Comparison of ENCODE assay signal across 9 cellular contexts in the genomic region with DNA sequence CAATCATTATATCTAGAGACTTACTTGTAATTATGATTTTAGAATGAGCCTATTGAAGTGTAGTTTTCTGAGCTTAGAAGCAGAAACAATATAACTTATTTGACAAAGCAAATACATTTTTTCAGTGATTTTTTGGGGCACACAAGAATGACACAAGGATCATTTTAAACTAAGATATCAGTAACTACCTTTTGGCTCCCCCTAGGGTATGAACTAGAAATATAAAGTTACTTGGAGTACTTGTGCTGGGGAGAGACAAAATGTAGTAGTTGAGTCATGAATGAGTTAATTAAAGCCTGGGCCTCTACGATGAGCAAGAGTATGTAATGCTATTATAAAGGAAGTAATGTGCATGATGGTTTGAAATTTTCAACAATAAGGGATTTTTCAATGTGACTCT.
DNase-seq lines count a peak whose midpoint lies in the region; ATAC-seq and TF ChIP-seq lines count a peak whose summit lies in the region.
"Had no signal": no experiment of that assay in that cellular context is flagged by ENCODE, and none has a peak within 500 bp of the region (broad histone marks: within the 10 kb centered on the region; RNA-seq: fewer than 3 reads in every experiment).

No MANE protein-coding gene starts in this region.

- H3K27me3 Mint-ChIP-seq in Caco-2 (ENCODE audit: insufficient read depth, unreplicated experiment) = no peaks in the 10 kb centered on the region

- CTCF ChIA-PET in Caco-2 (lab: Charles Lee) (no interaction called here), HCT116 (lab: Charles Lee) (no interaction called here), PC-9 (lab: Charles Lee) (interaction anchor here (0.6 kb wide), 1 partner anchor 508 kb away, joined by 4 read pairs; no protein-coding TSS in a partner anchor)

- ATAC-seq in HCT116 = peak; percentile 47; the same call in 1 of the 2 replicates
- ATAC-seq in GM19455 (IDR thresholded peaks at IDR 0.05; ENCODE audit: unreplicated experiment) = no peak
- ATAC-seq in gastroesophageal sphincter = no peak
- ATAC-seq in esophagus mucosa = no peak
- no peak for ATAC-seq in psoas muscle

- no peaks in the 10 kb centered on the region for H3K36me3 Mint-ChIP-seq in Caco-2 (ENCODE audit: insufficient read depth, unreplicated experiment)

- intact Hi-C loops in Caco-2 (cut with micrococcal nuclease; ENCODE audit: unreplicated experiment) (no loop called here), HCT116 (cut with micrococcal nuclease) (no loop called here), PC-9 (cut with micrococcal nuclease; ENCODE audit: unreplicated experiment) (no loop called here), psoas muscle (cut with DNase I) (loop anchor here in 1 of 2 donors (2.0 kb wide), 1 partner anchor 58 kb away; no protein-coding TSS in a partner anchor)

- H3K27me3 ChIP-seq in Caco-2 (replicated peaks; ENCODE audit: control insufficient read depth, insufficient read depth, low read length) (no peaks in the 10 kb centered on the region), HCT116 (ENCODE audit: insufficient read depth, low read length) (no peaks in the 10 kb centered on the region), PC-9 (ENCODE audit: insufficient read depth, low read depth) (no peaks in the 10 kb centered on the region), gastroesophageal sphincter (no peaks in the 10 kb centered on the region), psoas muscle (ENCODE audit: insufficient read depth in 3 of 3, low read length in 2 of 3) (no peaks in the 10 kb centered on the region)

- POLR2A ChIA-PET in Caco-2 (lab: Charles Lee) = no interaction called here
- POLR2A ChIA-PET in HCT116 (lab: Charles Lee) = no interaction called here
- POLR2A ChIA-PET in PC-9 (lab: Charles Lee; ENCODE audit: unreplicated experiment) = no interaction called here

- TF ChIP-seq EP300 in gastroesophageal sphincter (IDR thresholded peaks at IDR 0.05) = no peak

- H3K4me3 Mint-ChIP-seq in Caco-2 (ENCODE audit: unreplicated experiment) = no peak overlapping the region

- no peak overlapping the region for H3K27ac Mint-ChIP-seq in Caco-2 (ENCODE audit: unreplicated experiment)

- H3K79me2 ChIP-seq in HCT116 (ENCODE audit: insufficient read depth, low read length) (no peaks in the 10 kb centered on the region), PC-9 (ENCODE audit: low read depth) (no peaks in the 10 kb centered on the region)

- H3K9me2 ChIP-seq in HCT116 (ENCODE audit: insufficient read depth) = no peaks in the 10 kb centered on the region
- no peaks in the 10 kb centered on the region for H3K9me2 ChIP-seq in PC-9 (ENCODE audit: insufficient read depth)

- H3K36me3 ChIP-seq in Caco-2 (ENCODE audit: control insufficient read depth, insufficient read depth, low read length) (no peaks in the 10 kb centered on the region), HCT116 (ENCODE audit: control insufficient read depth in 1 of 2, insufficient read depth in 2 of 2, low read length in 2 of 2) (no peaks in the 10 kb centered on the region), PC-9 (ENCODE audit: low read depth) (no peaks in the 10 kb centered on the region), gastroesophageal sphincter (no peaks in the 10 kb centered on the region), psoas muscle (ENCODE audit: insufficient read depth in 1 of 2, low read depth in 1 of 2) (no peaks in the 10 kb centered on the region)

- BruUV-seq in Caco-2 (replicated peaks; lab: Mats Ljungman, UMichigan) = no TSS peak
- BruUV-seq in HCT116 (replicated peaks; lab: Mats Ljungman, UMichigan) = no TSS peak
- BruUV-seq in PC-9 (replicated peaks; lab: Mats Ljungman, UMichigan) = no TSS peak

- DNase-seq in Caco-2 = peak in 1 of 2 experiments; percentile 9
- peak; percentile 12 for DNase-seq in HCT116 (ENCODE audit: low read depth, low spot score)
- DNase-seq in PC-9 = no peak
- peak; percentile 42 for DNase-seq in glomerular visceral epithelial cell (ENCODE audit: extremely low spot score)
- DNase-seq in psoas muscle = no peak
- DNase-seq: NCI-H2107 had no signal

- no peaks in the 10 kb centered on the region for H3F3A ChIP-seq in PC-9 (ENCODE audit: insufficient read depth, low read depth)

- H2AFZ ChIP-seq in HCT116 (ENCODE audit: low read depth, low read length, poor library complexity, severe bottlenecking) (no peak overlapping the region), PC-9 (no peak overlapping the region)

- TF ChIP-seq CTCF in Caco-2 (IDR thresholded peaks at IDR 0.05; ENCODE audit: insufficient read depth in 1 of 2, low read depth in 1 of 2, low read length in 1 of 2, severe bottlenecking in 1 of 2, unreplicated experiment in 1 of 2) = peak; percentile 38 to 45
- peak; percentile 8 to 44 (median 26); a peak in 3 of 6 replicates for TF ChIP-seq CTCF in HCT116 (IDR thresholded peaks at IDR 0.05 in 2 of 3, conservative IDR thresholded peaks at IDR 0.05 in 1 of 3; ENCODE audit: borderline replicate concordance in 1 of 3, insufficient read depth in 1 of 3, low read depth in 2 of 3, low read length in 2 of 3)
- peak; percentile 47 for TF ChIP-seq CTCF in PC-9 (conservative IDR thresholded peaks at IDR 0.05)
- no peak for TF ChIP-seq CTCF in gastroesophageal sphincter (IDR thresholded peaks at IDR 0.05)
- TF ChIP-seq CTCF in psoas muscle (IDR thresholded peaks at IDR 0.05) = no peak

- TF ChIP-seq POLR2A in HCT116 (IDR thresholded peaks at IDR 0.05; ENCODE audit: borderline replicate concordance, extremely low read depth, insufficient read depth, insufficient read length) = no peak
- TF ChIP-seq POLR2A in gastroesophageal sphincter (IDR thresholded peaks at IDR 0.05) = no peak

- H3K4me3 ChIP-seq in Caco-2 (ENCODE audit: low read depth, low read length) (no peak overlapping the region), HCT116 (replicated peaks in 1 of 2; ENCODE audit: low read depth in 1 of 2, low read length in 2 of 2) (no peak overlapping the region), PC-9 (no peak overlapping the region), gastroesophageal sphincter (no peak overlapping the region), psoas muscle (no peak overlapping the region)

- H3K9me3 ChIP-seq in Caco-2 (no peaks in the 10 kb centered on the region), HCT116 (ENCODE audit: control insufficient read depth in 1 of 2, insufficient read depth in 1 of 2, low read depth in 1 of 2, low read length in 2 of 2) (no peaks in the 10 kb centered on the region), PC-9 (ENCODE audit: insufficient read depth, low read depth) (no peaks in the 10 kb centered on the region), gastroesophageal sphincter (no peaks in the 10 kb centered on the region), psoas muscle (no peaks in the 10 kb centered on the region)

- H3K4me1 Mint-ChIP-seq in Caco-2 (ENCODE audit: low read depth, unreplicated experiment) = peaks cover 9% of the 10 kb centered on the region

- no peaks in the 10 kb centered on the region for H3K9me3 Mint-ChIP-seq in Caco-2 (ENCODE audit: unreplicated experiment)

- H3K4me2 ChIP-seq in HCT116 (ENCODE audit: low read length) = no peak overlapping the region
- no peak overlapping the region for H3K4me2 ChIP-seq in PC-9

- TF ChIP-seq RAD21 in HCT116 (IDR thresholded peaks at IDR 0.05; ENCODE audit: low read depth) = peak; percentile 29

- H3K9ac ChIP-seq in HCT116 (ENCODE audit: low read length) = no peak overlapping the region

- H4K20me1 ChIP-seq in HCT116 (ENCODE audit: insufficient read depth) = no peaks in the 10 kb centered on the region
- H4K20me1 ChIP-seq in PC-9 (ENCODE audit: insufficient read depth) = no peaks in the 10 kb centered on the region

- H3K27ac ChIP-seq in HCT116 (ENCODE audit: low read depth, low read length) (no peak overlapping the region), PC-9 (no peak overlapping the region), gastroesophageal sphincter (no peak overlapping the region), psoas muscle (no peak overlapping the region)

- RAD21 ChIA-PET in HCT116 (lab: Charles Lee; ENCODE audit: low non-redundant PET in 1 of 2, low total read pairs in 2 of 2, uncharacterized antibody in 2 of 2, unreplicated experiment in 2 of 2) = no interaction called here

- WGBS in gastroesophageal sphincter (ENCODE audit: low coverage in 1 of 2), 2 donors = 13 to 25% methylated on average over 1 of the region's 1 CpG
- WGBS in psoas muscle, 3 donors = 13 to 36% (median 17%) methylated on average over 1 of the region's 1 CpG

- H3K4me1 ChIP-seq in Caco-2 = no peaks in the 10 kb centered on the region
- H3K4me1 ChIP-seq in HCT116 (ENCODE audit: control insufficient read depth in 1 of 2, insufficient read depth in 2 of 2, low read length in 2 of 2) = peaks cover 11 to 15% of the 10 kb centered on the region in 2 experiments; a peak in 3 of 4 replicates
- H3K4me1 ChIP-seq in PC-9 (replicated peaks; ENCODE audit: insufficient read depth) = 0 out of 2 replicates have a peak, but pooled peaks cover 5% of the 10 kb centered on the region
- no peaks in the 10 kb centered on the region for H3K4me1 ChIP-seq in gastroesophageal sphincter
- no peaks in the 10 kb centered on the region for H3K4me1 ChIP-seq in psoas muscle

TF ChIP-seq in HCT116, 20 proteins besides CTCF, POLR2A, EP300 and RAD21:
- TF ChIP-seq POLR2AphosphoS5 (IDR thresholded peaks at IDR 0.05; ENCODE audit: low read depth, low read length) (no peak), SRF (IDR thresholded peaks at IDR 0.05; ENCODE audit: low read depth) (no peak), ELF1 (IDR thresholded peaks at IDR 0.05; ENCODE audit: borderline replicate concordance, low read depth) (no peak), SP1 (IDR thresholded peaks at IDR 0.05; ENCODE audit: low read depth) (no peak), ZNF274 (IDR thresholded peaks at IDR 0.05; ENCODE audit: low read depth, low read length) (no peak), CEBPB (IDR thresholded peaks at IDR 0.05; ENCODE audit: low read depth) (no peak), MAX (IDR thresholded peaks at IDR 0.05) (no peak), EZH2phosphoT487 (IDR thresholded peaks at IDR 0.05; ENCODE audit: borderline replicate concordance) (no peak), FOSL1 (IDR thresholded peaks at IDR 0.05; ENCODE audit: low read depth) (no peak), SIN3A (IDR thresholded peaks at IDR 0.05; ENCODE audit: low read depth) (no peak), YY1 (IDR thresholded peaks at IDR 0.05; ENCODE audit: extremely low read depth, insufficient replicate concordance, low read depth, low read length) (no peak), TCF7L2 (IDR thresholded peaks at IDR 0.05; ENCODE audit: borderline replicate concordance, extremely low read depth, insufficient read depth, insufficient read length) (no peak), ZFX (IDR thresholded peaks at IDR 0.05) (no peak)
TF ChIP-seq in HCT116: peak in this region for 0.

Comparison
In these comparisons a context has a peak if more than half of its experiments do, and no peak if none do; other contexts are left out.
1. DNase-seq: peak in HCT116 (single experiment) and glomerular visceral epithelial cell (single experiment); none in PC-9 (0 of 2) and psoas muscle (0 of 2).
2. CTCF ChIP-seq: peak in Caco-2 (2 of 2), HCT116 (3 of 3) and PC-9 (single experiment); none in gastroesophageal sphincter (0 of 4) and psoas muscle (single experiment).